ENCODE assay signal across 1 cellular context in the genomic region with DNA sequence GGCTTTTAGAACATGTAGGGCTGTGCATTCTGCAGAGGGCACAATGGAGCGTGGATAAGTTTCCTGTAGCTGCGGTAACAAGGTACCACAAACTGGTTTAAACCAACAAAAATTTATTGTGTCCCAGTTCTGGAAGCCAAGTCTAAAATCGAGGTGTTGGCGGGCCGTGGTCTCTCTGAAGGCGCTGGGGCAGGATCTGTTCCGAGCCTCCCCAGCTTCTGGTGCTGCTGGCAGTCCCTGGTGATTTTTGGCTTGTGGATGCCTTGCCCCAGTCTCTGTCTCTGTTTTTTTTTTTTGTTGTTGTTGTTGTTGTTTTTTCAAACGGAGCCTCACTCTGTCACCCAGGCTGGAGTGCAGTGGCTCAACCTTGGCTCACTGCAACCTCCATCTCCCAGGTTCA.
TF ChIP-seq lines count a peak whose summit lies in the region.

No MANE protein-coding gene starts in this region.

TF ChIP-seq in A549, 52 proteins besides CTCF, POLR2A, EP300 and RAD21 (continued from another document):
- TF ChIP-seq, protein P1, sequence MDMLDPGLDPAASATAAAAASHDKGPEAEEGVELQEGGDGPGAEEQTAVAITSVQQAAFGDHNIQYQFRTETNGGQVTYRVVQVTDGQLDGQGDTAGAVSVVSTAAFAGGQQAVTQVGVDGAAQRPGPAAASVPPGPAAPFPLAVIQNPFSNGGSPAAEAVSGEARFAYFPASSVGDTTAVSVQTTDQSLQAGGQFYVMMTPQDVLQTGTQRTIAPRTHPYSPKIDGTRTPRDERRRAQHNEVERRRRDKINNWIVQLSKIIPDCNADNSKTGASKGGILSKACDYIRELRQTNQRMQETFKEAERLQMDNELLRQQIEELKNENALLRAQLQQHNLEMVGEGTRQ (IDR thresholded peaks at IDR 0.05) = no peak
- no peak for TF ChIP-seq ZNF302 (CRISPR knock-in tag; IDR thresholded peaks at IDR 0.05)
- TF ChIP-seq, protein P2, sequence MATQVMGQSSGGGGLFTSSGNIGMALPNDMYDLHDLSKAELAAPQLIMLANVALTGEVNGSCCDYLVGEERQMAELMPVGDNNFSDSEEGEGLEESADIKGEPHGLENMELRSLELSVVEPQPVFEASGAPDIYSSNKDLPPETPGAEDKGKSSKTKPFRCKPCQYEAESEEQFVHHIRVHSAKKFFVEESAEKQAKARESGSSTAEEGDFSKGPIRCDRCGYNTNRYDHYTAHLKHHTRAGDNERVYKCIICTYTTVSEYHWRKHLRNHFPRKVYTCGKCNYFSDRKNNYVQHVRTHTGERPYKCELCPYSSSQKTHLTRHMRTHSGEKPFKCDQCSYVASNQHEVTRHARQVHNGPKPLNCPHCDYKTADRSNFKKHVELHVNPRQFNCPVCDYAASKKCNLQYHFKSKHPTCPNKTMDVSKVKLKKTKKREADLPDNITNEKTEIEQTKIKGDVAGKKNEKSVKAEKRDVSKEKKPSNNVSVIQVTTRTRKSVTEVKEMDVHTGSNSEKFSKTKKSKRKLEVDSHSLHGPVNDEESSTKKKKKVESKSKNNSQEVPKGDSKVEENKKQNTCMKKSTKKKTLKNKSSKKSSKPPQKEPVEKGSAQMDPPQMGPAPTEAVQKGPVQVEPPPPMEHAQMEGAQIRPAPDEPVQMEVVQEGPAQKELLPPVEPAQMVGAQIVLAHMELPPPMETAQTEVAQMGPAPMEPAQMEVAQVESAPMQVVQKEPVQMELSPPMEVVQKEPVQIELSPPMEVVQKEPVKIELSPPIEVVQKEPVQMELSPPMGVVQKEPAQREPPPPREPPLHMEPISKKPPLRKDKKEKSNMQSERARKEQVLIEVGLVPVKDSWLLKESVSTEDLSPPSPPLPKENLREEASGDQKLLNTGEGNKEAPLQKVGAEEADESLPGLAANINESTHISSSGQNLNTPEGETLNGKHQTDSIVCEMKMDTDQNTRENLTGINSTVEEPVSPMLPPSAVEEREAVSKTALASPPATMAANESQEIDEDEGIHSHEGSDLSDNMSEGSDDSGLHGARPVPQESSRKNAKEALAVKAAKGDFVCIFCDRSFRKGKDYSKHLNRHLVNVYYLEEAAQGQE (IDR thresholded peaks at IDR 0.05) = no peak
- no peak for TF ChIP-seq EHF (CRISPR knock-in tag; IDR thresholded peaks at IDR 0.05)
TF ChIP-seq in A549: peak in this region for 0.
